23 cellular contexts compared by ENCODE assay signal in the genomic region with DNA sequence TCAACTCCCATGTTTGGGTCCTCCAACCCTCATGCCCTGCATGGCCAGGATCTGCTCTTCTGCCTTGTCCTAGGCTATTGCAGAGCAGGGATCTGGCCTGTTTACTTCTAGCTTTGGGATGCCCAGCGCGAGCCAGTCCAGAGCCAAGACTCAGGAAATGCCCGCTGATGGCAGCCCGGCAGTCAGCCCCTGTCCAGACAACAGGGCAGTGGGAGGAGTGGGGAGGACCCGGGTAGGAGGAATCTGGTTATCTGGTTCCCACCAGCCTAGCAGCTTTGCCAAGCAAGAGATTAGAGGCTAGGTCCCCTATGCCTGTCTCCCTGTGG. TPM values are rescaled to one million over a fixed set of nuclear protein-coding genes. Genes with fewer than 3 reads are reported as not detected.
DNase-seq lines count a peak whose midpoint lies in the region; ATAC-seq, FAIRE-seq and TF ChIP-seq lines count a peak whose summit lies in the region.
"Had no signal": no experiment of that assay in that cellular context is flagged by ENCODE, and none has a peak within 500 bp of the region (broad histone marks: within the 10 kb centered on the region; RNA-seq: fewer than 3 reads in every experiment).

No MANE protein-coding gene starts in this region.

- peak overlapping the region; percentile 66 for H3K27ac ChIP-seq in CD4-positive, alpha-beta memory T cell (ENCODE audit: low read depth, low read length)
- H3K27ac ChIP-seq in naive thymus-derived CD4-positive, alpha-beta T cell (ENCODE audit: low read depth, low read length): peak overlapping the region; percentile 61
- H3K27ac ChIP-seq: brain microvascular endothelial cell, coronary artery, SJCRH30 had no signal

- peaks cover 63% of the 10 kb centered on the region for H3K4me1 ChIP-seq in CD4-positive, alpha-beta memory T cell (ENCODE audit: insufficient read depth, low read length)
- peaks cover 38 to 39% of the 10 kb centered on the region in 2 donors for H3K4me1 ChIP-seq in naive thymus-derived CD4-positive, alpha-beta T cell (ENCODE audit: control insufficient read depth in 2 of 2, insufficient read depth in 2 of 2, low read length in 2 of 2)
- H3K4me1 ChIP-seq: SJCRH30 had no signal

- no peaks in the 10 kb centered on the region for H3K27me3 Mint-ChIP-seq in CD4-positive, alpha-beta memory T cell
- H3K27me3 Mint-ChIP-seq in activated CD8-positive, alpha-beta T cell treated with anti-CD3 and anti-CD28 coated beads, Interleukin-2, amount 10 ng/mL, durations not matched to agents 7 days and 5 days (ENCODE audit: low read depth): no peaks in the 10 kb centered on the region
- H3K27me3 Mint-ChIP-seq in naive thymus-derived CD4-positive, alpha-beta T cell: peaks cover 0 to 2% (median 0%) of the 10 kb centered on the region in 5 donors
- H3K27me3 Mint-ChIP-seq: naive B cell had no signal

- no peak for DNase-seq in CD4-positive, alpha-beta memory T cell
- DNase-seq in GM12891 (ENCODE audit: insufficient read length, low spot score): peak; percentile 12
- DNase-seq in activated CD8-positive, alpha-beta T cell treated with anti-CD3 and anti-CD28 coated beads, Interleukin-2, amount 10 ng/mL, durations not matched to agents 7 days and 5 days: no peak
- DNase-seq in naive thymus-derived CD4-positive, alpha-beta T cell: no peak
- no peak for DNase-seq in NCI-H345 treated with DMSO at 0.1 percent for 48 hours (lab: John Stamatoyannopoulos, UW; ENCODE audit: unreplicated experiment)
- no peak for DNase-seq in NOMO-1 treated with DMSO at 0.1 percent for 48 hours (lab: John Stamatoyannopoulos, UW; ENCODE audit: unreplicated experiment)
- no peak for DNase-seq in 8988T
- DNase-seq: activated gamma-delta T cell; brain microvascular endothelial cell; mammary epithelial cell; naive B cell; NCI-H1417; NCI-H748 treated with DMSO at 0.1 percent for 48 hours; PC-3; SJCRH30; small intestine; stimulated activated CD4-positive, alpha-beta T cell treated with anti-CD3 and anti-CD28 coated beads, Interleukin-4, amount 100 ng/mL, for 1 hour; T-helper 9 cell had no signal

- intact Hi-C loops in CD4-positive, alpha-beta memory T cell (cut with micrococcal nuclease): no loop called here
- intact Hi-C loops in naive thymus-derived CD4-positive, alpha-beta T cell (cut with micrococcal nuclease): loop anchor here in 1 of 2 donors (10.0 kb wide), 1 partner anchor 1203 kb away; a partner anchor contains a TSS

- H3K4me3 ChIP-seq in CD4-positive, alpha-beta memory T cell (ENCODE audit: low read length in 2 of 2): no peak overlapping the region
- H3K4me3 ChIP-seq in naive thymus-derived CD4-positive, alpha-beta T cell (ENCODE audit: low read length): no peak overlapping the region
- H3K4me3 ChIP-seq: coronary artery, SJCRH30 had no signal

- POLR2A ChIA-PET in CD4-positive, alpha-beta memory T cell (lab: Charles Lee; ENCODE audit: partially characterized antibody): interaction anchor here (0.8 to 16.2 kb wide), 7 partner anchors 14 to 96 kb away, joined by 3 to 279 read pairs (median 124); a partner anchor contains a TSS
- POLR2A ChIA-PET in activated CD8-positive, alpha-beta T cell treated with anti-CD3 and anti-CD28 coated beads, Interleukin-2, amount 10 ng/mL, durations not matched to agents 7 days and 5 days (lab: Charles Lee): interaction anchor here (0.6 to 1.1 kb wide), 3 partner anchors 23 to 87 kb away, joined by 3 read pairs; a partner anchor contains a TSS
- POLR2A ChIA-PET in naive thymus-derived CD4-positive, alpha-beta T cell (lab: Charles Lee): interaction anchor here (1.3 to 1.8 kb wide), 7 partner anchors 19 to 142 kb away, joined by 3 to 12 read pairs (median 4); a partner anchor contains a TSS

- no peaks in the 10 kb centered on the region for H3K9me3 Mint-ChIP-seq in CD4-positive, alpha-beta memory T cell
- H3K9me3 Mint-ChIP-seq in activated CD8-positive, alpha-beta T cell treated with anti-CD3 and anti-CD28 coated beads, Interleukin-2, amount 10 ng/mL, durations not matched to agents 7 days and 5 days (ENCODE audit: insufficient read depth): no peaks in the 10 kb centered on the region
- H3K9me3 Mint-ChIP-seq in naive thymus-derived CD4-positive, alpha-beta T cell: no peaks in the 10 kb centered on the region
- H3K9me3 Mint-ChIP-seq: naive B cell had no signal

- CTCF ChIA-PET in CD4-positive, alpha-beta memory T cell (lab: Charles Lee; ENCODE audit: partially characterized antibody): interaction anchor here (1.8 kb wide), 1 partner anchor 137 kb away, joined by 3 read pairs; no protein-coding TSS in a partner anchor
- CTCF ChIA-PET in activated CD8-positive, alpha-beta T cell treated with anti-CD3 and anti-CD28 coated beads, Interleukin-2, amount 10 ng/mL, durations not matched to agents 7 days and 5 days (lab: Charles Lee): interaction anchor here (1.0 to 1.7 kb wide), 4 partner anchors 18 to 142 kb away, joined by 3 to 7 read pairs (median 4); a partner anchor contains a TSS
- CTCF ChIA-PET in naive thymus-derived CD4-positive, alpha-beta T cell (lab: Charles Lee): no interaction called here

- no peaks in the 10 kb centered on the region for H3K9me3 ChIP-seq in CD4-positive, alpha-beta memory T cell (ENCODE audit: control insufficient read depth in 1 of 2, low read length in 2 of 2)
- H3K9me3 ChIP-seq in naive thymus-derived CD4-positive, alpha-beta T cell (ENCODE audit: control insufficient read depth in 2 of 3, low read length in 3 of 3): no peaks in the 10 kb centered on the region
- H3K9me3 ChIP-seq: SJCRH30 had no signal

- H3K27me3 ChIP-seq in CD4-positive, alpha-beta memory T cell (ENCODE audit: insufficient read depth, low read length): no peaks in the 10 kb centered on the region
- no peaks in the 10 kb centered on the region for H3K27me3 ChIP-seq in naive thymus-derived CD4-positive, alpha-beta T cell (ENCODE audit: control insufficient read depth in 2 of 2, insufficient read depth in 2 of 2, low read length in 2 of 2)
- H3K27me3 ChIP-seq: brain microvascular endothelial cell, SJCRH30 had no signal

- H3K27ac Mint-ChIP-seq in CD4-positive, alpha-beta memory T cell: peak overlapping the region; percentile 86 to 96 (median 93)
- peak overlapping the region; percentile 99 for H3K27ac Mint-ChIP-seq in activated CD8-positive, alpha-beta T cell treated with anti-CD3 and anti-CD28 coated beads, Interleukin-2, amount 10 ng/mL, durations not matched to agents 7 days and 5 days
- H3K27ac Mint-ChIP-seq in naive thymus-derived CD4-positive, alpha-beta T cell: peak overlapping the region; percentile 80 to 100 (median 95)

- no peak for ATAC-seq in activated CD8-positive, alpha-beta T cell treated with anti-CD3 and anti-CD28 coated beads, Interleukin-2, amount 10 ng/mL, durations not matched to agents 7 days and 5 days
- ATAC-seq in naive thymus-derived CD4-positive, alpha-beta T cell: no peak
- ATAC-seq: PC-3 had no signal

- FAIRE-seq in GM12891 (lab: Jason Lieb, UNC): no peak
- FAIRE-seq: endothelial cell of umbilical vein, islet of Langerhans, small intestine had no signal

- peak overlapping the region in 6 of 8 donors; percentile 7 to 95 (median 59) for H3K4me3 Mint-ChIP-seq in CD4-positive, alpha-beta memory T cell
- no peak overlapping the region for H3K4me3 Mint-ChIP-seq in activated CD8-positive, alpha-beta T cell treated with anti-CD3 and anti-CD28 coated beads, Interleukin-2, amount 10 ng/mL, durations not matched to agents 7 days and 5 days
- peak overlapping the region in 8 of 10 donors; percentile 16 to 96 (median 34) for H3K4me3 Mint-ChIP-seq in naive thymus-derived CD4-positive, alpha-beta T cell

- H3K4me1 Mint-ChIP-seq in CD4-positive, alpha-beta memory T cell: peaks cover 41 to 65% (median 54%) of the 10 kb centered on the region in 4 donors
- peaks cover 55% of the 10 kb centered on the region for H3K4me1 Mint-ChIP-seq in activated CD8-positive, alpha-beta T cell treated with anti-CD3 and anti-CD28 coated beads, Interleukin-2, amount 10 ng/mL, durations not matched to agents 7 days and 5 days (ENCODE audit: low read depth)
- H3K4me1 Mint-ChIP-seq in naive thymus-derived CD4-positive, alpha-beta T cell: peaks cover 41 to 58% (median 49%) of the 10 kb centered on the region in 7 donors

- peaks cover 18 to 57% of the 10 kb centered on the region in 2 donors for H3K36me3 Mint-ChIP-seq in CD4-positive, alpha-beta memory T cell
- H3K36me3 Mint-ChIP-seq in activated CD8-positive, alpha-beta T cell treated with anti-CD3 and anti-CD28 coated beads, Interleukin-2, amount 10 ng/mL, durations not matched to agents 7 days and 5 days (ENCODE audit: low read depth): peaks cover 68% of the 10 kb centered on the region
- peaks cover 10 to 48% (median 18%) of the 10 kb centered on the region in 5 donors for H3K36me3 Mint-ChIP-seq in naive thymus-derived CD4-positive, alpha-beta T cell

- H3K36me3 ChIP-seq in CD4-positive, alpha-beta memory T cell (ENCODE audit: insufficient read depth, low read length): peaks cover 41% of the 10 kb centered on the region
- H3K36me3 ChIP-seq in naive thymus-derived CD4-positive, alpha-beta T cell (ENCODE audit: control insufficient read depth in 2 of 3, insufficient read depth in 3 of 3, low read length in 3 of 3): peaks cover 8 to 66% (median 25%) of the 10 kb centered on the region in 3 experiments
- H3K36me3 ChIP-seq: SJCRH30 had no signal

- no peak for TF ChIP-seq POLR2A in GM12891 (IDR thresholded peaks at IDR 0.05; ENCODE audit: low read depth, low read length)

RNA-seq across cellular contexts. Expression of a gene that starts 5.3 kb away (rescaled TPM):
- 100 to 1,000 TPM; 131 to 132 TPM for total RNA-seq in CD4-positive, alpha-beta memory T cell
- 100 to 1,000 TPM; 152 to 185 TPM for polyA plus RNA-seq in CD4-positive, alpha-beta memory T cell
- 94.7 TPM for polyA plus RNA-seq in GM12891 (2012; ENCODE audit: low read depth, missing spikeins)
- 100 to 1,000 TPM; 156 to 163 TPM for total RNA-seq in activated CD8-positive, alpha-beta T cell treated with anti-CD3 and anti-CD28 coated beads, Interleukin-2, amount 10 ng/mL, durations not matched to agents 7 days and 5 days
- total RNA-seq in naive thymus-derived CD4-positive, alpha-beta T cell: 100 to 1,000 TPM; 107 to 156 (median 137) TPM
- 100 to 1,000 TPM; 137 to 205 TPM for polyA plus RNA-seq in naive thymus-derived CD4-positive, alpha-beta T cell

RNA-seq across cellular contexts. Expression of a gene that starts 17.0 kb away (rescaled TPM):
- 100 to 1,000 TPM; 137 to 143 TPM for total RNA-seq in CD4-positive, alpha-beta memory T cell
- 10 to 100 TPM; 15.0 to 43.6 TPM for polyA plus RNA-seq in CD4-positive, alpha-beta memory T cell
- 23.3 TPM for polyA plus RNA-seq in GM12891 (2012; ENCODE audit: low read depth, missing spikeins)
- 100 to 1,000 TPM; 110 to 117 TPM for total RNA-seq in activated CD8-positive, alpha-beta T cell treated with anti-CD3 and anti-CD28 coated beads, Interleukin-2, amount 10 ng/mL, durations not matched to agents 7 days and 5 days
- 100 to 1,000 TPM in 3 of 5 experiments, 10 to 100 TPM in 2; 78.9 to 133 (median 112) TPM for total RNA-seq in naive thymus-derived CD4-positive, alpha-beta T cell
- 10 to 100 TPM in 1 of 2 donors, 1 to 10 TPM in 1; 9.5 to 30.8 TPM for polyA plus RNA-seq in naive thymus-derived CD4-positive, alpha-beta T cell

RNA-seq across cellular contexts. Expression of a gene that starts 19.1 kb away (rescaled TPM):
- total RNA-seq in CD4-positive, alpha-beta memory T cell: 10 to 100 TPM; 90.1 to 99.1 TPM
- 100 to 1,000 TPM; 152 to 162 TPM for polyA plus RNA-seq in CD4-positive, alpha-beta memory T cell
- 49.6 TPM for polyA plus RNA-seq in GM12891 (2012; ENCODE audit: low read depth, missing spikeins)
- 10 to 100 TPM; 39.6 to 42.5 TPM for total RNA-seq in activated CD8-positive, alpha-beta T cell treated with anti-CD3 and anti-CD28 coated beads, Interleukin-2, amount 10 ng/mL, durations not matched to agents 7 days and 5 days
- total RNA-seq in naive thymus-derived CD4-positive, alpha-beta T cell: 10 to 100 TPM; 52.4 to 94.6 (median 70.6) TPM
- 100 to 1,000 TPM; 131 to 143 TPM for polyA plus RNA-seq in naive thymus-derived CD4-positive, alpha-beta T cell

RNA-seq across cellular contexts. Expression of a gene that starts 19.8 kb away (rescaled TPM):
- 10 to 100 TPM; 85.8 to 86.0 TPM for total RNA-seq in CD4-positive, alpha-beta memory T cell
- polyA plus RNA-seq in CD4-positive, alpha-beta memory T cell: 100 to 1,000 TPM in 1 of 2 donors, 10 to 100 TPM in 1; 83.3 to 152 TPM
- polyA plus RNA-seq in GM12891 (2012; ENCODE audit: low read depth, missing spikeins): 28.9 TPM
- 100 to 1,000 TPM; 168 to 175 TPM for total RNA-seq in activated CD8-positive, alpha-beta T cell treated with anti-CD3 and anti-CD28 coated beads, Interleukin-2, amount 10 ng/mL, durations not matched to agents 7 days and 5 days
- total RNA-seq in naive thymus-derived CD4-positive, alpha-beta T cell: 100 to 1,000 TPM in 1 of 5 experiments, 10 to 100 TPM in 4; 31.0 to 168 (median 61.9) TPM
- 10 to 100 TPM; 64.5 to 94.3 TPM for polyA plus RNA-seq in naive thymus-derived CD4-positive, alpha-beta T cell

RNA-seq across cellular contexts. Expression of a gene that starts 33.0 kb away (rescaled TPM):
- 1 to 10 TPM; 1.4 to 2.3 TPM for total RNA-seq in CD4-positive, alpha-beta memory T cell
- polyA plus RNA-seq in CD4-positive, alpha-beta memory T cell: under 1 TPM; 0.27 to 0.84 TPM
- polyA plus RNA-seq in GM12891 (2012; ENCODE audit: low read depth, missing spikeins): 0.12 TPM
- total RNA-seq in activated CD8-positive, alpha-beta T cell treated with anti-CD3 and anti-CD28 coated beads, Interleukin-2, amount 10 ng/mL, durations not matched to agents 7 days and 5 days: 1 to 10 TPM; 1.6 to 1.9 TPM
- 10 to 100 TPM in 2 of 5 experiments, 1 to 10 TPM in 3; 2.5 to 17.1 (median 3.4) TPM for total RNA-seq in naive thymus-derived CD4-positive, alpha-beta T cell
- polyA plus RNA-seq in naive thymus-derived CD4-positive, alpha-beta T cell: 1 to 10 TPM; 1.2 to 2.3 TPM
- total RNA-seq: temporal lobe had no signal
- polyA plus RNA-seq: BJ had no signal
